In the genomic region with DNA sequence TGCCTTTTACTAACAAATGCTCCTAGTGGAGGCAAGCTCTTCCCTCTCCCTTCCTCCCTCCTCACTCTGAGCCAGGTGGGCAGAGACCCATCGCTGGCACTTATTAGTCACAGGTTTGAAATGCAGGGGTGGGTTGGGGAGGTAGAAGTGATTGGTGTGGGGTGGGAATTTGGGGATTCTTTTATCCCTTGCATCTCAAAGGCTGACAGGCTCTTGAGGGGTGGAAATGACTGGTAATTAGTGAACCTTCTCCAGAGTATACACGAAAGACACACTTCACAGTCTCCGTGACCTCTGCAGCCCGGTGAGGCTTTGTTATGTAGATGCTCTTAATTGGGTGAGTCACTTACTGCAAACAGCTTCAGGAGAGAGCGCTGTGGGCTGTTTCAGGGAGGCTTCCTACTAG, we compare ENCODE assay signal across 1 cellular context.
TF ChIP-seq lines count a peak whose summit lies in the region.

No MANE protein-coding gene starts in this region.

TF ChIP-seq in H1, 55 proteins besides CTCF, POLR2A, EP300 and RAD21 (continued from another document):
- TF ChIP-seq BRCA1 (IDR thresholded peaks at IDR 0.05; ENCODE audit: low read depth, low read length) (no peak), JUN (IDR thresholded peaks at IDR 0.05; ENCODE audit: low read depth, low read length) (peak; percentile 79; the same call in 1 of the 2 replicates), CHD1 (IDR thresholded peaks at IDR 0.05; ENCODE audit: low read depth, low read length) (no peak), RNF2 (IDR thresholded peaks at IDR 0.05; ENCODE audit: borderline replicate concordance, low read depth, low read length, missing control alignments, poor library complexity, severe bottlenecking) (no peak), EZH2 (IDR thresholded peaks at IDR 0.05; ENCODE audit: low read depth, low read length, severe bottlenecking) (no peak), EGR1 (IDR thresholded peaks at IDR 0.05; ENCODE audit: borderline replicate concordance, low read depth, low read length) (no peak), YY1 (IDR thresholded peaks at IDR 0.05; ENCODE audit: low read depth, low read length) (no peak), CTBP2 (IDR thresholded peaks at IDR 0.05; ENCODE audit: borderline replicate concordance, insufficient read depth, insufficient read length, low read length) (peak; percentile 42), SAP30 (IDR thresholded peaks at IDR 0.05; ENCODE audit: insufficient read depth, insufficient replicate concordance, low read length) (no peak), SIN3A (conservative IDR thresholded peaks at IDR 0.05 in 1 of 2, IDR thresholded peaks at IDR 0.05 in 1 of 2; ENCODE audit: low read depth in 1 of 2, low read length in 2 of 2) (no peak), SP2 (IDR thresholded peaks at IDR 0.05; ENCODE audit: low read length) (no peak), MAFK (IDR thresholded peaks at IDR 0.05; ENCODE audit: low read depth, low read length) (no peak), RBBP5 (IDR thresholded peaks at IDR 0.05; ENCODE audit: borderline replicate concordance, low read depth, low read length) (no peak), KDM1A (IDR thresholded peaks at IDR 0.05; ENCODE audit: borderline replicate concordance, low read length) (no peak), CBX5 (IDR thresholded peaks at IDR 0.05; ENCODE audit: low read depth, low read length) (no peak), GTF2F1 (IDR thresholded peaks at IDR 0.05; ENCODE audit: borderline replicate concordance, low read depth, low read length) (no peak), ASH2L (IDR thresholded peaks at IDR 0.05; ENCODE audit: low read length) (no peak), KDM5A (IDR thresholded peaks at IDR 0.05; ENCODE audit: low read length) (no peak), TBP (IDR thresholded peaks at IDR 0.05; ENCODE audit: low read depth, low read length) (no peak), CBX8 (IDR thresholded peaks at IDR 0.05; ENCODE audit: borderline replicate concordance, low read depth, low read length) (no peak), CEBPB (IDR thresholded peaks at IDR 0.05; ENCODE audit: low read depth, low read length) (no peak), CHD2 (IDR thresholded peaks at IDR 0.05; ENCODE audit: low read length) (no peak), SIRT6 (IDR thresholded peaks at IDR 0.05; ENCODE audit: low read length) (no peak), SRF (IDR thresholded peaks at IDR 0.05; ENCODE audit: low read depth, low read length) (no peak), GABPA (IDR thresholded peaks at IDR 0.05; ENCODE audit: borderline replicate concordance, insufficient read depth, low read length) (no peak), BACH1 (IDR thresholded peaks at IDR 0.05; ENCODE audit: low read length) (peak; percentile 47; the same call in 1 of the 2 replicates), TAF1 (IDR thresholded peaks at IDR 0.05; ENCODE audit: low read depth, low read length) (no peak), ZNF274 (IDR thresholded peaks at IDR 0.05; ENCODE audit: borderline replicate concordance, extremely low read depth, low read length) (no peak), SP4 (IDR thresholded peaks at IDR 0.05; ENCODE audit: low read length) (no peak), TEAD4 (IDR thresholded peaks at IDR 0.05; ENCODE audit: low read depth, low read length) (no peak), HDAC2 (IDR thresholded peaks at IDR 0.05; ENCODE audit: borderline replicate concordance in 1 of 2, low read depth in 2 of 2, low read length in 2 of 2) (0 out of 4 replicates have a peak, but pooled peaks of 1 of the 2 experiments have one; percentile 26), SIX5 (IDR thresholded peaks at IDR 0.05; ENCODE audit: low read depth, low read length) (no peak), CREB1 (IDR thresholded peaks at IDR 0.05) (no peak), NRF1 (IDR thresholded peaks at IDR 0.05; ENCODE audit: low read depth, low read length) (no peak), FOSL1 (IDR thresholded peaks at IDR 0.05; ENCODE audit: insufficient read depth, low read depth, low read length) (no peak), POLR2AphosphoS5 (IDR thresholded peaks at IDR 0.05; ENCODE audit: low read depth, low read length) (no peak), KDM4A (IDR thresholded peaks at IDR 0.05; ENCODE audit: low read depth, low read length, severe bottlenecking) (no peak)
- TF ChIP-seq, protein P1, sequence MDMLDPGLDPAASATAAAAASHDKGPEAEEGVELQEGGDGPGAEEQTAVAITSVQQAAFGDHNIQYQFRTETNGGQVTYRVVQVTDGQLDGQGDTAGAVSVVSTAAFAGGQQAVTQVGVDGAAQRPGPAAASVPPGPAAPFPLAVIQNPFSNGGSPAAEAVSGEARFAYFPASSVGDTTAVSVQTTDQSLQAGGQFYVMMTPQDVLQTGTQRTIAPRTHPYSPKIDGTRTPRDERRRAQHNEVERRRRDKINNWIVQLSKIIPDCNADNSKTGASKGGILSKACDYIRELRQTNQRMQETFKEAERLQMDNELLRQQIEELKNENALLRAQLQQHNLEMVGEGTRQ (IDR thresholded peaks at IDR 0.05; ENCODE audit: low read length) = no peak
- TF ChIP-seq, protein P2, sequence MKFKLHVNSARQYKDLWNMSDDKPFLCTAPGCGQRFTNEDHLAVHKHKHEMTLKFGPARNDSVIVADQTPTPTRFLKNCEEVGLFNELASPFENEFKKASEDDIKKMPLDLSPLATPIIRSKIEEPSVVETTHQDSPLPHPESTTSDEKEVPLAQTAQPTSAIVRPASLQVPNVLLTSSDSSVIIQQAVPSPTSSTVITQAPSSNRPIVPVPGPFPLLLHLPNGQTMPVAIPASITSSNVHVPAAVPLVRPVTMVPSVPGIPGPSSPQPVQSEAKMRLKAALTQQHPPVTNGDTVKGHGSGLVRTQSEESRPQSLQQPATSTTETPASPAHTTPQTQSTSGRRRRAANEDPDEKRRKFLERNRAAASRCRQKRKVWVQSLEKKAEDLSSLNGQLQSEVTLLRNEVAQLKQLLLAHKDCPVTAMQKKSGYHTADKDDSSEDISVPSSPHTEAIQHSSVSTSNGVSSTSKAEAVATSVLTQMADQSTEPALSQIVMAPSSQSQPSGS (IDR thresholded peaks at IDR 0.05; ENCODE audit: low read length) = peak; percentile 62; the same call in 1 of the 2 replicates
- TF ChIP-seq, protein P3, sequence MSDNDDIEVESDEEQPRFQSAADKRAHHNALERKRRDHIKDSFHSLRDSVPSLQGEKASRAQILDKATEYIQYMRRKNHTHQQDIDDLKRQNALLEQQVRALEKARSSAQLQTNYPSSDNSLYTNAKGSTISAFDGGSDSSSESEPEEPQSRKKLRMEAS (IDR thresholded peaks at IDR 0.05) = no peak
- TF ChIP-seq, protein P4, sequence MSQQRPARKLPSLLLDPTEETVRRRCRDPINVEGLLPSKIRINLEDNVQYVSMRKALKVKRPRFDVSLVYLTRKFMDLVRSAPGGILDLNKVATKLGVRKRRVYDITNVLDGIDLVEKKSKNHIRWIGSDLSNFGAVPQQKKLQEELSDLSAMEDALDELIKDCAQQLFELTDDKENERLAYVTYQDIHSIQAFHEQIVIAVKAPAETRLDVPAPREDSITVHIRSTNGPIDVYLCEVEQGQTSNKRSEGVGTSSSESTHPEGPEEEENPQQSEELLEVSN (IDR thresholded peaks at IDR 0.05) = no peak
- TF ChIP-seq, protein P5, sequence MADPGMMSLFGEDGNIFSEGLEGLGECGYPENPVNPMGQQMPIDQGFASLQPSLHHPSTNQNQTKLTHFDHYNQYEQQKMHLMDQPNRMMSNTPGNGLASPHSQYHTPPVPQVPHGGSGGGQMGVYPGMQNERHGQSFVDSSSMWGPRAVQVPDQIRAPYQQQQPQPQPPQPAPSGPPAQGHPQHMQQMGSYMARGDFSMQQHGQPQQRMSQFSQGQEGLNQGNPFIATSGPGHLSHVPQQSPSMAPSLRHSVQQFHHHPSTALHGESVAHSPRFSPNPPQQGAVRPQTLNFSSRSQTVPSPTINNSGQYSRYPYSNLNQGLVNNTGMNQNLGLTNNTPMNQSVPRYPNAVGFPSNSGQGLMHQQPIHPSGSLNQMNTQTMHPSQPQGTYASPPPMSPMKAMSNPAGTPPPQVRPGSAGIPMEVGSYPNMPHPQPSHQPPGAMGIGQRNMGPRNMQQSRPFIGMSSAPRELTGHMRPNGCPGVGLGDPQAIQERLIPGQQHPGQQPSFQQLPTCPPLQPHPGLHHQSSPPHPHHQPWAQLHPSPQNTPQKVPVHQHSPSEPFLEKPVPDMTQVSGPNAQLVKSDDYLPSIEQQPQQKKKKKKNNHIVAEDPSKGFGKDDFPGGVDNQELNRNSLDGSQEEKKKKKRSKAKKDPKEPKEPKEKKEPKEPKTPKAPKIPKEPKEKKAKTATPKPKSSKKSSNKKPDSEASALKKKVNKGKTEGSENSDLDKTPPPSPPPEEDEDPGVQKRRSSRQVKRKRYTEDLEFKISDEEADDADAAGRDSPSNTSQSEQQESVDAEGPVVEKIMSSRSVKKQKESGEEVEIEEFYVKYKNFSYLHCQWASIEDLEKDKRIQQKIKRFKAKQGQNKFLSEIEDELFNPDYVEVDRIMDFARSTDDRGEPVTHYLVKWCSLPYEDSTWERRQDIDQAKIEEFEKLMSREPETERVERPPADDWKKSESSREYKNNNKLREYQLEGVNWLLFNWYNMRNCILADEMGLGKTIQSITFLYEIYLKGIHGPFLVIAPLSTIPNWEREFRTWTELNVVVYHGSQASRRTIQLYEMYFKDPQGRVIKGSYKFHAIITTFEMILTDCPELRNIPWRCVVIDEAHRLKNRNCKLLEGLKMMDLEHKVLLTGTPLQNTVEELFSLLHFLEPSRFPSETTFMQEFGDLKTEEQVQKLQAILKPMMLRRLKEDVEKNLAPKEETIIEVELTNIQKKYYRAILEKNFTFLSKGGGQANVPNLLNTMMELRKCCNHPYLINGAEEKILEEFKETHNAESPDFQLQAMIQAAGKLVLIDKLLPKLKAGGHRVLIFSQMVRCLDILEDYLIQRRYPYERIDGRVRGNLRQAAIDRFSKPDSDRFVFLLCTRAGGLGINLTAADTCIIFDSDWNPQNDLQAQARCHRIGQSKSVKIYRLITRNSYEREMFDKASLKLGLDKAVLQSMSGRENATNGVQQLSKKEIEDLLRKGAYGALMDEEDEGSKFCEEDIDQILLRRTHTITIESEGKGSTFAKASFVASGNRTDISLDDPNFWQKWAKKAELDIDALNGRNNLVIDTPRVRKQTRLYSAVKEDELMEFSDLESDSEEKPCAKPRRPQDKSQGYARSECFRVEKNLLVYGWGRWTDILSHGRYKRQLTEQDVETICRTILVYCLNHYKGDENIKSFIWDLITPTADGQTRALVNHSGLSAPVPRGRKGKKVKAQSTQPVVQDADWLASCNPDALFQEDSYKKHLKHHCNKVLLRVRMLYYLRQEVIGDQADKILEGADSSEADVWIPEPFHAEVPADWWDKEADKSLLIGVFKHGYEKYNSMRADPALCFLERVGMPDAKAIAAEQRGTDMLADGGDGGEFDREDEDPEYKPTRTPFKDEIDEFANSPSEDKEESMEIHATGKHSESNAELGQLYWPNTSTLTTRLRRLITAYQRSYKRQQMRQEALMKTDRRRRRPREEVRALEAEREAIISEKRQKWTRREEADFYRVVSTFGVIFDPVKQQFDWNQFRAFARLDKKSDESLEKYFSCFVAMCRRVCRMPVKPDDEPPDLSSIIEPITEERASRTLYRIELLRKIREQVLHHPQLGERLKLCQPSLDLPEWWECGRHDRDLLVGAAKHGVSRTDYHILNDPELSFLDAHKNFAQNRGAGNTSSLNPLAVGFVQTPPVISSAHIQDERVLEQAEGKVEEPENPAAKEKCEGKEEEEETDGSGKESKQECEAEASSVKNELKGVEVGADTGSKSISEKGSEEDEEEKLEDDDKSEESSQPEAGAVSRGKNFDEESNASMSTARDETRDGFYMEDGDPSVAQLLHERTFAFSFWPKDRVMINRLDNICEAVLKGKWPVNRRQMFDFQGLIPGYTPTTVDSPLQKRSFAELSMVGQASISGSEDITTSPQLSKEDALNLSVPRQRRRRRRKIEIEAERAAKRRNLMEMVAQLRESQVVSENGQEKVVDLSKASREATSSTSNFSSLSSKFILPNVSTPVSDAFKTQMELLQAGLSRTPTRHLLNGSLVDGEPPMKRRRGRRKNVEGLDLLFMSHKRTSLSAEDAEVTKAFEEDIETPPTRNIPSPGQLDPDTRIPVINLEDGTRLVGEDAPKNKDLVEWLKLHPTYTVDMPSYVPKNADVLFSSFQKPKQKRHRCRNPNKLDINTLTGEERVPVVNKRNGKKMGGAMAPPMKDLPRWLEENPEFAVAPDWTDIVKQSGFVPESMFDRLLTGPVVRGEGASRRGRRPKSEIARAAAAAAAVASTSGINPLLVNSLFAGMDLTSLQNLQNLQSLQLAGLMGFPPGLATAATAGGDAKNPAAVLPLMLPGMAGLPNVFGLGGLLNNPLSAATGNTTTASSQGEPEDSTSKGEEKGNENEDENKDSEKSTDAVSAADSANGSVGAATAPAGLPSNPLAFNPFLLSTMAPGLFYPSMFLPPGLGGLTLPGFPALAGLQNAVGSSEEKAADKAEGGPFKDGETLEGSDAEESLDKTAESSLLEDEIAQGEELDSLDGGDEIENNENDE (IDR thresholded peaks at IDR 0.05; ENCODE audit: insufficient replicate concordance, low read length) = no peak
- TF ChIP-seq, protein P6, sequence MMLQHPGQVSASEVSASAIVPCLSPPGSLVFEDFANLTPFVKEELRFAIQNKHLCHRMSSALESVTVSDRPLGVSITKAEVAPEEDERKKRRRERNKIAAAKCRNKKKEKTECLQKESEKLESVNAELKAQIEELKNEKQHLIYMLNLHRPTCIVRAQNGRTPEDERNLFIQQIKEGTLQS (IDR thresholded peaks at IDR 0.05; ENCODE audit: insufficient read depth, low read depth, low read length) = no peak
TF ChIP-seq in H1: peak in this region for 10.
